In the genomic region with DNA sequence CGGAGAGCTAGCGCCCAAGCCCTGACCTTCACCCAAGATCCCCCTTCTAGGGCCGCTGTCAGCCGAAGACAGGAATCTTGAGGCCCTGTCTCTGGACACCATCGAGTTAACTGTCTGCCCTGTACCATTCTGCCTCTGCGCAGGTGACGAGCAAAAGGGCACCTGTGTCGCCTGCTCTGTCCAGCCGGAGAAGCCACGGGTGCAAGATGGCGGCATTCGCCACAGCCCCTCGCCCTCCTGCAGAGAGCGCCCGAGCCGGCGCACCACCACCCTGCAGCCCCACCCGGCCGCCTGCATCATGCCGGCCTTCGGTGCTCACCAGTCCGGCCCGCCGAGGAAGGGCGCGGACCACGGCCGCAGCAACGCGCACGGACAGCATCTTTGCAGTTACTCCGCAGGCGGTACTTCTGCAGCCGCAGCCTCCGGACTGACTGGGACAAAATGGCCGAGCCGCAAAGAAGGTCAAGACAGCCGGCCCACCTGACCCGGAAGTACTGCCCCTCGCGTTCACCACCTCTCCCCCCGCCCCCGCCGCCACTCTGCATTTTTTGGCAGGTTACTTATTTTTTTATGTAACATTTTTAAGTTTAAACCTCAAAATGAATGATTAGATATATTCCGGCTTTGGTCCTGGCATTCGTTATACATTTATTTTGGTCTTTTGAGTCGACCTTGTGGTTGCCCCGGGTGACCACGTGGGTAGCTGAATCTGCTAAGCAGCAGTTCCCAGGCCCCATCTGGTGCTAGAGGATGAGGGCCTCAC, we compare ENCODE assay signal across 8 cellular contexts.
DNase-seq lines count a peak whose midpoint lies in the region; ATAC-seq, FAIRE-seq and TF ChIP-seq lines count a peak whose summit lies in the region.

A gene (minus strand): TSS at position 444 of the 763 bp plus-strand sequence. CDS start 65 bp downstream, at position 379.

- no peak for TF ChIP-seq RAD21 in Ishikawa (IDR thresholded peaks at IDR 0.05; ENCODE audit: low read depth)

- peak within 1 kb of the TSS; percentile 99 to 100 (median 100) for H3K27ac Mint-ChIP-seq in nephron
- H3K27ac Mint-ChIP-seq in stimulated activated naive CD8-positive, alpha-beta T cell treated with anti-CD3 and anti-CD28 coated beads, Interleukin-15, Interleukin-2, amounts not matched to agents 100 ng/mL and 50 ng/mL, for 24 hours, result peak within 1 kb of the TSS; percentile 100

- peaks cover 18% of the 10 kb centered on the region for H3K4me1 Mint-ChIP-seq in nephron
- H3K4me1 Mint-ChIP-seq in stimulated activated naive CD8-positive, alpha-beta T cell treated with anti-CD3 and anti-CD28 coated beads, Interleukin-15, Interleukin-2, amounts not matched to agents 100 ng/mL and 50 ng/mL, for 24 hours (ENCODE audit: low read depth), result peaks cover 43% of the 10 kb centered on the region

- TF ChIP-seq CTCF in nephron (IDR thresholded peaks at IDR 0.05; ENCODE audit: unreplicated experiment in 3 of 3), result no peak

- DNase-seq in DMS79 (lab: John Stamatoyannopoulos, UW), result peak; percentile 83
- peak; percentile 58 for DNase-seq in RCC 7860 (ENCODE audit: low spot score)
- peak; percentile 68 to 71 for DNase-seq in activated T-helper 1 cell treated with anti-CD3 and anti-CD28 coated beads, Interleukin-2, amount 50 U/mL, for 16 hours (ENCODE audit: low read depth in 1 of 2, low spot score in 1 of 2)
- DNase-seq in fibroblast of peridontal ligament (ENCODE audit: extremely low read depth), result peak; percentile 72

- peak; percentile 84 for ATAC-seq in GM21576 (IDR thresholded peaks at IDR 0.05; ENCODE audit: unreplicated experiment)

- no peak; the same call in 1 of the 2 replicates for TF ChIP-seq EP300 in Ishikawa (IDR thresholded peaks at IDR 0.05; ENCODE audit: borderline replicate concordance)

- H3K36me3 Mint-ChIP-seq in nephron (ENCODE audit: low read depth), result peaks cover 21% of the 10 kb centered on the region
- H3K36me3 Mint-ChIP-seq in stimulated activated naive CD8-positive, alpha-beta T cell treated with anti-CD3 and anti-CD28 coated beads, Interleukin-15, Interleukin-2, amounts not matched to agents 100 ng/mL and 50 ng/mL, for 24 hours (ENCODE audit: low read depth), result peaks cover 33% of the 10 kb centered on the region

- peak within 1 kb of the TSS; percentile 98 to 100 (median 99) for H3K4me3 Mint-ChIP-seq in nephron
- peak within 1 kb of the TSS; percentile 98 for H3K4me3 Mint-ChIP-seq in stimulated activated naive CD8-positive, alpha-beta T cell treated with anti-CD3 and anti-CD28 coated beads, Interleukin-15, Interleukin-2, amounts not matched to agents 100 ng/mL and 50 ng/mL, for 24 hours

- no peaks in the 10 kb centered on the region for H3K9me3 Mint-ChIP-seq in nephron
- H3K9me3 Mint-ChIP-seq in stimulated activated naive CD8-positive, alpha-beta T cell treated with anti-CD3 and anti-CD28 coated beads, Interleukin-15, Interleukin-2, amounts not matched to agents 100 ng/mL and 50 ng/mL, for 24 hours, result no peaks in the 10 kb centered on the region

- no peaks in the 10 kb centered on the region for H3K27me3 Mint-ChIP-seq in nephron (ENCODE audit: low read depth)
- H3K27me3 Mint-ChIP-seq in stimulated activated naive CD8-positive, alpha-beta T cell treated with anti-CD3 and anti-CD28 coated beads, Interleukin-15, Interleukin-2, amounts not matched to agents 100 ng/mL and 50 ng/mL, for 24 hours, result no peaks in the 10 kb centered on the region

- no peak for FAIRE-seq in RCC 7860 (lab: Jason Lieb, UNC)

TF ChIP-seq in Ishikawa, 13 proteins besides CTCF, POLR2A, EP300 and RAD21:
- TF ChIP-seq YY1 (IDR thresholded peaks at IDR 0.05; ENCODE audit: low read depth) (peak; percentile 96), CREB1 (IDR thresholded peaks at IDR 0.05; ENCODE audit: low read depth) (no peak), NFIC (IDR thresholded peaks at IDR 0.05) (no peak), CEBPB (IDR thresholded peaks at IDR 0.05) (no peak; the same call in 1 of the 2 replicates), ZBTB7A (IDR thresholded peaks at IDR 0.05; ENCODE audit: low read depth) (no peak), TAF1 (IDR thresholded peaks at IDR 0.05; ENCODE audit: low read depth) (peak; percentile 90), TEAD4 (IDR thresholded peaks at IDR 0.05) (peak; percentile 58), EGR1 (IDR thresholded peaks at IDR 0.05) (peak; percentile 65; the same call in 1 of the 2 replicates), FOXM1 (IDR thresholded peaks at IDR 0.05; ENCODE audit: borderline replicate concordance, low read depth) (no peak), TCF12 (IDR thresholded peaks at IDR 0.05; ENCODE audit: low read depth) (peak; percentile 48)
- TF ChIP-seq, protein P1, sequence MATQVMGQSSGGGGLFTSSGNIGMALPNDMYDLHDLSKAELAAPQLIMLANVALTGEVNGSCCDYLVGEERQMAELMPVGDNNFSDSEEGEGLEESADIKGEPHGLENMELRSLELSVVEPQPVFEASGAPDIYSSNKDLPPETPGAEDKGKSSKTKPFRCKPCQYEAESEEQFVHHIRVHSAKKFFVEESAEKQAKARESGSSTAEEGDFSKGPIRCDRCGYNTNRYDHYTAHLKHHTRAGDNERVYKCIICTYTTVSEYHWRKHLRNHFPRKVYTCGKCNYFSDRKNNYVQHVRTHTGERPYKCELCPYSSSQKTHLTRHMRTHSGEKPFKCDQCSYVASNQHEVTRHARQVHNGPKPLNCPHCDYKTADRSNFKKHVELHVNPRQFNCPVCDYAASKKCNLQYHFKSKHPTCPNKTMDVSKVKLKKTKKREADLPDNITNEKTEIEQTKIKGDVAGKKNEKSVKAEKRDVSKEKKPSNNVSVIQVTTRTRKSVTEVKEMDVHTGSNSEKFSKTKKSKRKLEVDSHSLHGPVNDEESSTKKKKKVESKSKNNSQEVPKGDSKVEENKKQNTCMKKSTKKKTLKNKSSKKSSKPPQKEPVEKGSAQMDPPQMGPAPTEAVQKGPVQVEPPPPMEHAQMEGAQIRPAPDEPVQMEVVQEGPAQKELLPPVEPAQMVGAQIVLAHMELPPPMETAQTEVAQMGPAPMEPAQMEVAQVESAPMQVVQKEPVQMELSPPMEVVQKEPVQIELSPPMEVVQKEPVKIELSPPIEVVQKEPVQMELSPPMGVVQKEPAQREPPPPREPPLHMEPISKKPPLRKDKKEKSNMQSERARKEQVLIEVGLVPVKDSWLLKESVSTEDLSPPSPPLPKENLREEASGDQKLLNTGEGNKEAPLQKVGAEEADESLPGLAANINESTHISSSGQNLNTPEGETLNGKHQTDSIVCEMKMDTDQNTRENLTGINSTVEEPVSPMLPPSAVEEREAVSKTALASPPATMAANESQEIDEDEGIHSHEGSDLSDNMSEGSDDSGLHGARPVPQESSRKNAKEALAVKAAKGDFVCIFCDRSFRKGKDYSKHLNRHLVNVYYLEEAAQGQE (IDR thresholded peaks at IDR 0.05; ENCODE audit: low read depth), result no peak
- TF ChIP-seq, protein P2, sequence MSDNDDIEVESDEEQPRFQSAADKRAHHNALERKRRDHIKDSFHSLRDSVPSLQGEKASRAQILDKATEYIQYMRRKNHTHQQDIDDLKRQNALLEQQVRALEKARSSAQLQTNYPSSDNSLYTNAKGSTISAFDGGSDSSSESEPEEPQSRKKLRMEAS (IDR thresholded peaks at IDR 0.05), result peak; percentile 90
- TF ChIP-seq, protein P3, sequence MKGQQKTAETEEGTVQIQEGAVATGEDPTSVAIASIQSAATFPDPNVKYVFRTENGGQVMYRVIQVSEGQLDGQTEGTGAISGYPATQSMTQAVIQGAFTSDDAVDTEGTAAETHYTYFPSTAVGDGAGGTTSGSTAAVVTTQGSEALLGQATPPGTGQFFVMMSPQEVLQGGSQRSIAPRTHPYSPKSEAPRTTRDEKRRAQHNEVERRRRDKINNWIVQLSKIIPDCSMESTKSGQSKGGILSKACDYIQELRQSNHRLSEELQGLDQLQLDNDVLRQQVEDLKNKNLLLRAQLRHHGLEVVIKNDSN (IDR thresholded peaks at IDR 0.05), result peak; percentile 88

Comparison
In these comparisons a context has a peak if more than half of its experiments do, and no peak if none do; other contexts are left out.
1. Peak in every context shown above with its lines: DNase-seq and ATAC-seq.